ENCODE assay signal across 17 cellular contexts in genomic region chr4:56828784-56829535, GRCh38. TPM values are rescaled to one million over a fixed set of nuclear protein-coding genes. Genes with fewer than 3 reads are reported as not detected.
DNase-seq lines count a peak whose midpoint lies in the region; ATAC-seq and FAIRE-seq lines count a peak whose summit lies in the region.
"Had no signal": no experiment of that assay in that cellular context is flagged by ENCODE, and none has a peak within 500 bp of the region (broad histone marks: within the 10 kb centered on the region; RNA-seq: fewer than 3 reads in every experiment).

No MANE protein-coding gene starts in this region.

- peak; percentile 49 for ATAC-seq in activated CD8-positive, alpha-beta memory T cell treated with anti-CD3 and anti-CD28 coated beads, Interleukin-2, amount 10 ng/mL, durations not matched to agents 7 days and 5 days
- peak; percentile 63 for ATAC-seq in HG02981 (IDR thresholded peaks at IDR 0.05; ENCODE audit: unreplicated experiment)
- ATAC-seq in HG03135 (IDR thresholded peaks at IDR 0.05; ENCODE audit: unreplicated experiment): no peak
- ATAC-seq: K562 had no signal

- no peak for DNase-seq in activated CD8-positive, alpha-beta memory T cell treated with anti-CD3 and anti-CD28 coated beads, Interleukin-2, amount 10 ng/mL, durations not matched to agents 7 days and 5 days
- no peak for DNase-seq in activated CD8-positive, alpha-beta memory T cell treated with anti-CD3 and anti-CD28 coated beads for 24 hours
- DNase-seq in RCC 7860 (ENCODE audit: low spot score) (peak; percentile 24), urothelium cell line (ENCODE audit: low spot score) (peak; percentile 72), NCI-H1417 treated with DMSO at 0.1 percent for 48 hours (lab: John Stamatoyannopoulos, UW) (no peak)
- DNase-seq in CD8-positive, alpha-beta memory T cell: no peak
- DNase-seq: GDM1, NCI-H526 treated with DMSO at 0.1 percent for 48 hours, tibial artery had no signal

- H3K4me3 ChIP-seq in CD8-positive, alpha-beta memory T cell (ENCODE audit: low read length): no peak overlapping the region
- H3K4me3 ChIP-seq: K562, tibial artery had no signal

- H3K27ac ChIP-seq in CD8-positive, alpha-beta memory T cell (ENCODE audit: low read depth, low read length): no peak overlapping the region
- H3K27ac ChIP-seq: neutrophil, tibial artery had no signal

- peaks cover 3% of the 10 kb centered on the region for H3K36me3 Mint-ChIP-seq in activated CD8-positive, alpha-beta memory T cell treated with anti-CD3 and anti-CD28 coated beads, Interleukin-2, amount 10 ng/mL, durations not matched to agents 7 days and 5 days
- H3K36me3 Mint-ChIP-seq in CD8-positive, alpha-beta memory T cell: no peaks in the 10 kb centered on the region

- H3K27me3 ChIP-seq in CD8-positive, alpha-beta memory T cell (ENCODE audit: insufficient read depth, low read length, poor library complexity, severe bottlenecking): no peaks in the 10 kb centered on the region
- H3K27me3 ChIP-seq: neutrophil, tibial artery had no signal

- H3K36me3 ChIP-seq in CD8-positive, alpha-beta memory T cell (ENCODE audit: insufficient read depth, low read length): no peaks in the 10 kb centered on the region
- H3K36me3 ChIP-seq: neutrophil, tibial artery had no signal

- H3K9me3 ChIP-seq in CD8-positive, alpha-beta memory T cell (ENCODE audit: low read length): no peaks in the 10 kb centered on the region
- H3K9me3 ChIP-seq: neutrophil, tibial artery had no signal

- H3K4me1 ChIP-seq in CD8-positive, alpha-beta memory T cell (ENCODE audit: insufficient read depth, low read length): no peaks in the 10 kb centered on the region
- H3K4me1 ChIP-seq: tibial artery had no signal

- no peak overlapping the region for H3K4me3 Mint-ChIP-seq in activated CD8-positive, alpha-beta memory T cell treated with anti-CD3 and anti-CD28 coated beads, Interleukin-2, amount 10 ng/mL, durations not matched to agents 7 days and 5 days
- H3K4me3 Mint-ChIP-seq in CD8-positive, alpha-beta memory T cell: no peak overlapping the region

- no peak overlapping the region for H3K27ac Mint-ChIP-seq in activated CD8-positive, alpha-beta memory T cell treated with anti-CD3 and anti-CD28 coated beads, Interleukin-2, amount 10 ng/mL, durations not matched to agents 7 days and 5 days
- no peak overlapping the region for H3K27ac Mint-ChIP-seq in CD8-positive, alpha-beta memory T cell

- POLR2A ChIA-PET in CD8-positive, alpha-beta memory T cell (lab: Charles Lee): no interaction called here

- peaks cover 14% of the 10 kb centered on the region for H3K27me3 Mint-ChIP-seq in activated CD8-positive, alpha-beta memory T cell treated with anti-CD3 and anti-CD28 coated beads, Interleukin-2, amount 10 ng/mL, durations not matched to agents 7 days and 5 days
- peaks cover 0 to 2% of the 10 kb centered on the region in 2 donors for H3K27me3 Mint-ChIP-seq in CD8-positive, alpha-beta memory T cell

- peaks cover 25% of the 10 kb centered on the region for H3K4me1 Mint-ChIP-seq in activated CD8-positive, alpha-beta memory T cell treated with anti-CD3 and anti-CD28 coated beads, Interleukin-2, amount 10 ng/mL, durations not matched to agents 7 days and 5 days
- no peaks in the 10 kb centered on the region for H3K4me1 Mint-ChIP-seq in CD8-positive, alpha-beta memory T cell

- FAIRE-seq in RCC 7860 (lab: Jason Lieb, UNC): peak; percentile 81
- FAIRE-seq in urothelium cell line (lab: Jason Lieb, UNC): peak; percentile 73
- FAIRE-seq: bronchial epithelial cell, K562, keratinocyte had no signal

- CTCF ChIA-PET in activated CD8-positive, alpha-beta memory T cell treated with anti-CD3 and anti-CD28 coated beads, Interleukin-2, amount 10 ng/mL, durations not matched to agents 7 days and 5 days (lab: Charles Lee): interaction anchor here (0.6 to 1.3 kb wide), 5 partner anchors 10 to 201 kb away, joined by 3 to 4 read pairs (median 3); no protein-coding TSS in a partner anchor
- CTCF ChIA-PET in CD8-positive, alpha-beta memory T cell (lab: Charles Lee): interaction anchor here (0.9 kb wide), 1 partner anchor 285 kb away, joined by 4 read pairs; no protein-coding TSS in a partner anchor

- no peaks in the 10 kb centered on the region for H3K9me3 Mint-ChIP-seq in activated CD8-positive, alpha-beta memory T cell treated with anti-CD3 and anti-CD28 coated beads, Interleukin-2, amount 10 ng/mL, durations not matched to agents 7 days and 5 days (ENCODE audit: low read depth)
- no peaks in the 10 kb centered on the region for H3K9me3 Mint-ChIP-seq in CD8-positive, alpha-beta memory T cell

RNA-seq across cellular contexts. Expression of gene SPINK2, which starts 7.5 kb away (rescaled TPM):
- 1 to 10 TPM; 1.5 to 1.9 TPM for total RNA-seq in activated CD8-positive, alpha-beta memory T cell treated with anti-CD3 and anti-CD28 coated beads, Interleukin-2, amount 10 ng/mL, durations not matched to agents 7 days and 5 days
- total RNA-seq in CD8-positive, alpha-beta memory T cell: 1 to 10 TPM; 1.6 to 2.1 TPM
- polyA plus RNA-seq in CD8-positive, alpha-beta memory T cell: 10.8 TPM
- total RNA-seq: A673, bronchial epithelial cell, epithelial cell of proximal tubule, K562 had no signal
- polyA plus RNA-seq: K562 had no signal

Comparison
In these comparisons a context has a peak if more than half of its experiments do, and no peak if none do; other contexts are left out.
1. DNase-seq: peak in RCC 7860 (single experiment) and urothelium cell line (single experiment); none in activated CD8-positive, alpha-beta memory T cell treated with anti-CD3 and anti-CD28 coated beads, Interleukin-2, amount 10 ng/mL, durations not matched to agents 7 days and 5 days (single experiment), activated CD8-positive, alpha-beta memory T cell treated with anti-CD3 and anti-CD28 coated beads for 24 hours (single experiment), CD8-positive, alpha-beta memory T cell (0 of 5) and NCI-H1417 treated with DMSO at 0.1 percent for 48 hours (single experiment).